ENCODE assay signal across 15 cellular contexts in genomic region chr9:124602204-124602603, GRCh38.
DNase-seq lines count a peak whose midpoint lies in the region; TF ChIP-seq lines count a peak whose summit lies in the region.
"Had no signal": no experiment of that assay in that cellular context is flagged by ENCODE, and none has a peak within 500 bp of the region (broad histone marks: within the 10 kb centered on the region; RNA-seq: fewer than 3 reads in every experiment).

No MANE protein-coding gene starts in this region.

- peaks cover 21% of the 10 kb centered on the region for H3K36me3 Mint-ChIP-seq in nephron progenitor cell (ENCODE audit: low read depth)
- H3K36me3 Mint-ChIP-seq: activated naive CD8-positive, alpha-beta T cell had no signal

- TF ChIP-seq CTCF in suprapubic skin (IDR thresholded peaks at IDR 0.05) = no peak
- TF ChIP-seq CTCF in nephron progenitor cell (IDR thresholded peaks at IDR 0.05) = no peak

- H3K27ac Mint-ChIP-seq in nephron progenitor cell = no peak overlapping the region
- H3K27ac Mint-ChIP-seq: activated naive CD8-positive, alpha-beta T cell had no signal

- TF ChIP-seq EP300 in suprapubic skin (IDR thresholded peaks at IDR 0.05) = no peak

- peaks cover 9% of the 10 kb centered on the region for H3K9me3 Mint-ChIP-seq in nephron progenitor cell

- no peaks in the 10 kb centered on the region for H3K27me3 ChIP-seq in suprapubic skin
- H3K27me3 ChIP-seq: brain microvascular endothelial cell had no signal

- H3K4me3 Mint-ChIP-seq in nephron progenitor cell = no peak overlapping the region
- H3K4me3 Mint-ChIP-seq: activated naive CD8-positive, alpha-beta T cell had no signal

- WGBS in suprapubic skin = 52% methylated on average over 2 of the region's 2 CpGs

- no peaks in the 10 kb centered on the region for H3K9me3 ChIP-seq in suprapubic skin
- H3K9me3 ChIP-seq: BE2C, thoracic aorta had no signal

- DNase-seq in HPDE6-E6E7 (ENCODE audit: extremely low spot score) = peak; percentile 38
- DNase-seq in NCI-H345 treated with DMSO at 0.1 percent for 48 hours (lab: John Stamatoyannopoulos, UW; ENCODE audit: unreplicated experiment) = peak; percentile 15
- peak; percentile 28 for DNase-seq in fibroblast of peridontal ligament (ENCODE audit: extremely low read depth)
- no peak for DNase-seq in suprapubic skin (ENCODE audit: low spot score in 2 of 2)
- DNase-seq in kidney tubule cell (ENCODE audit: low spot score) = no peak
- DNase-seq in nephron progenitor cell = no peak
- DNase-seq in occipital lobe (lab: John Stamatoyannopoulos, UW) = no peak
- DNase-seq: activated T-cell treated with anti-CD3 and anti-CD28 coated beads, Interleukin-2, amount 50 U/mL, for 1 hour; BE2C; brain microvascular endothelial cell; kidney glomerular epithelial cell; NCI-H524 treated with DMSO at 0.1 percent for 48 hours had no signal

- TF ChIP-seq POLR2A in suprapubic skin (IDR thresholded peaks at IDR 0.05) = no peak

- H3K4me1 Mint-ChIP-seq in nephron progenitor cell = peaks cover 46% of the 10 kb centered on the region

- H3K4me1 ChIP-seq in suprapubic skin = peaks cover 23% of the 10 kb centered on the region
- H3K4me1 ChIP-seq: BE2C had no signal

- H3K4me3 ChIP-seq in suprapubic skin = no peak overlapping the region
- H3K4me3 ChIP-seq: PC-9, thoracic aorta had no signal

- no peaks in the 10 kb centered on the region for H3K36me3 ChIP-seq in suprapubic skin
- H3K36me3 ChIP-seq: BE2C, brain microvascular endothelial cell, thoracic aorta had no signal

- H3K27me3 Mint-ChIP-seq in nephron progenitor cell (ENCODE audit: low read depth, poor library complexity) = no peaks in the 10 kb centered on the region

- H3K27ac ChIP-seq in suprapubic skin = peak overlapping the region; percentile 82
- H3K27ac ChIP-seq: brain microvascular endothelial cell, PC-9, thoracic aorta had no signal

Comparison
In these comparisons a context has a peak if more than half of its experiments do, and no peak if none do; other contexts are left out.
1. DNase-seq: peak in HPDE6-E6E7 (single experiment), NCI-H345 treated with DMSO at 0.1 percent for 48 hours (single experiment) and fibroblast of peridontal ligament (single experiment); none in suprapubic skin (0 of 2), kidney tubule cell (single experiment), nephron progenitor cell (single experiment) and occipital lobe (single experiment).